ENCODE assay signal across 24 cellular contexts in genomic region chr1:178494569-178494971, GRCh38. TPM values are rescaled to one million over a fixed set of nuclear protein-coding genes. Genes with fewer than 3 reads are reported as not detected.
A peak's percentile ranks its signal among the peaks of the same experiment; 100 is the strongest.
DNase-seq lines count a peak whose midpoint lies in the region; ATAC-seq, FAIRE-seq and TF ChIP-seq lines count a peak whose summit lies in the region.
"Had no signal": no experiment of that assay in that cellular context is flagged by ENCODE, and none has a peak within 500 bp of the region (broad histone marks: within the 10 kb centered on the region; RNA-seq: fewer than 3 reads in every experiment).

No MANE protein-coding gene starts in this region.

- no peak overlapping the region for H3K4me3 Mint-ChIP-seq in natural killer cell treated with Interleukin-12 subunit alpha and Interleukin-12 subunit beta and Interleukin-15 and Interleukin-18, amount 100 ng/mL, for 72 hours
- H3K4me3 Mint-ChIP-seq in natural killer cell (no peak overlapping the region), endothelial cell (ENCODE audit: unreplicated experiment) (no peak overlapping the region), osteocyte (ENCODE audit: unreplicated experiment) (no peak overlapping the region)
- H3K4me3 Mint-ChIP-seq: CD4-positive, CD25-positive, alpha-beta regulatory T cell had no signal

- peak; percentile 29 for DNase-seq in natural killer cell treated with Interleukin-12 subunit alpha and Interleukin-12 subunit beta and Interleukin-15 and Interleukin-18, amount 100 ng/mL, for 72 hours (ENCODE audit: low spot score)
- DNase-seq in natural killer cell (no peak), endothelial cell (ENCODE audit: low spot score) (no peak), osteocyte (ENCODE audit: extremely low spot score, unreplicated experiment) (peak; percentile 51), DMS53 (lab: John Stamatoyannopoulos, UW) (no peak), DMS153 treated with DMSO at 0.1 percent for 48 hours (lab: John Stamatoyannopoulos, UW; ENCODE audit: unreplicated experiment) (no peak), H54 (ENCODE audit: insufficient read length, low spot score) (no peak)
- DNase-seq: BE2C; CD4-positive, CD25-positive, alpha-beta regulatory T cell; GM23248; HCEC 1CT; MV-4-11; NCI-H1694; NCI-H2081; NCI-H2171; NCI-H524 treated with DMSO at 0.1 percent for 48 hours; NCI-H82; SJCRH30 had no signal

- no peaks in the 10 kb centered on the region for H3K4me1 Mint-ChIP-seq in natural killer cell treated with Interleukin-12 subunit alpha and Interleukin-12 subunit beta and Interleukin-15 and Interleukin-18, amount 100 ng/mL, for 72 hours (ENCODE audit: low read depth in 2 of 2)
- no peaks in the 10 kb centered on the region for H3K4me1 Mint-ChIP-seq in natural killer cell
- peaks cover 7% of the 10 kb centered on the region for H3K4me1 Mint-ChIP-seq in endothelial cell (ENCODE audit: unreplicated experiment)
- H3K4me1 Mint-ChIP-seq in osteocyte (ENCODE audit: unreplicated experiment) = no peaks in the 10 kb centered on the region
- H3K4me1 Mint-ChIP-seq: CD4-positive, CD25-positive, alpha-beta regulatory T cell had no signal

- TF ChIP-seq POLR2A in H54 (IDR thresholded peaks at IDR 0.05; ENCODE audit: low read depth, low read length) = no peak

- H3K9me3 Mint-ChIP-seq in natural killer cell treated with Interleukin-12 subunit alpha and Interleukin-12 subunit beta and Interleukin-15 and Interleukin-18, amount 100 ng/mL, for 72 hours = no peaks in the 10 kb centered on the region
- H3K9me3 Mint-ChIP-seq in natural killer cell = no peaks in the 10 kb centered on the region
- no peaks in the 10 kb centered on the region for H3K9me3 Mint-ChIP-seq in endothelial cell (ENCODE audit: unreplicated experiment)
- H3K9me3 Mint-ChIP-seq in osteocyte (ENCODE audit: unreplicated experiment) = no peaks in the 10 kb centered on the region

- no peak for FAIRE-seq in H54 (lab: Jason Lieb, UNC)
- FAIRE-seq: GM12891, HTR-8/SVneo had no signal

- H3K27ac Mint-ChIP-seq in natural killer cell treated with Interleukin-12 subunit alpha and Interleukin-12 subunit beta and Interleukin-15 and Interleukin-18, amount 100 ng/mL, for 72 hours = no peak overlapping the region
- H3K27ac Mint-ChIP-seq in natural killer cell (no peak overlapping the region), endothelial cell (ENCODE audit: unreplicated experiment) (peak overlapping the region; percentile 64), osteocyte (ENCODE audit: unreplicated experiment) (no peak overlapping the region)
- H3K27ac Mint-ChIP-seq: CD4-positive, CD25-positive, alpha-beta regulatory T cell had no signal

- H3K27me3 Mint-ChIP-seq in natural killer cell treated with Interleukin-12 subunit alpha and Interleukin-12 subunit beta and Interleukin-15 and Interleukin-18, amount 100 ng/mL, for 72 hours = no peaks in the 10 kb centered on the region
- H3K27me3 Mint-ChIP-seq in natural killer cell (ENCODE audit: low read depth in 2 of 2) (no peaks in the 10 kb centered on the region), endothelial cell (ENCODE audit: unreplicated experiment) (peaks cover 13% of the 10 kb centered on the region), osteocyte (ENCODE audit: unreplicated experiment) (no peaks in the 10 kb centered on the region)
- H3K27me3 Mint-ChIP-seq: CD4-positive, CD25-positive, alpha-beta regulatory T cell had no signal

- ATAC-seq in natural killer cell treated with Interleukin-12 subunit alpha and Interleukin-12 subunit beta and Interleukin-15 and Interleukin-18, amount 100 ng/mL, for 72 hours = no peak
- no peak for ATAC-seq in natural killer cell
- ATAC-seq: Panc1 had no signal

- no peaks in the 10 kb centered on the region for H3K36me3 Mint-ChIP-seq in natural killer cell treated with Interleukin-12 subunit alpha and Interleukin-12 subunit beta and Interleukin-15 and Interleukin-18, amount 100 ng/mL, for 72 hours
- H3K36me3 Mint-ChIP-seq in natural killer cell = no peaks in the 10 kb centered on the region
- peaks cover 4% of the 10 kb centered on the region for H3K36me3 Mint-ChIP-seq in endothelial cell (ENCODE audit: low read depth, unreplicated experiment)
- H3K36me3 Mint-ChIP-seq in osteocyte (ENCODE audit: unreplicated experiment) = no peaks in the 10 kb centered on the region
- H3K36me3 Mint-ChIP-seq: CD4-positive, CD25-positive, alpha-beta regulatory T cell had no signal

- TF ChIP-seq CTCF in natural killer cell (IDR thresholded peaks at IDR 0.05) (no peak), endothelial cell (IDR thresholded peaks at IDR 0.05; ENCODE audit: unreplicated experiment) (no peak), osteocyte (IDR thresholded peaks at IDR 0.05) (no peak)

- intact Hi-C loops in natural killer cell (cut with micrococcal nuclease) = no loop called here

RNA-seq across cellular contexts. Expression of gene CLEC20A, which starts 2.2 kb away (rescaled TPM):
- not detected for total RNA-seq in natural killer cell treated with Interleukin-12 subunit alpha and Interleukin-12 subunit beta and Interleukin-15 and Interleukin-18, amount 100 ng/mL, for 72 hours
- total RNA-seq in natural killer cell (not detected), endothelial cell (ENCODE audit: unreplicated experiment) (not detected), osteocyte (not detected in 2 replicates)
- total RNA-seq: A673; CD4-positive, CD25-positive, alpha-beta regulatory T cell; G401; GM23248; M059J; SJCRH30 had no signal

RNA-seq across cellular contexts. Expression of gene TEX35, which starts 18.3 kb away (rescaled TPM):
- total RNA-seq in natural killer cell treated with Interleukin-12 subunit alpha and Interleukin-12 subunit beta and Interleukin-15 and Interleukin-18, amount 100 ng/mL, for 72 hours = not detected
- total RNA-seq in natural killer cell = not detected
- total RNA-seq in endothelial cell (ENCODE audit: unreplicated experiment) = not detected
- not detected in 2 replicates for total RNA-seq in osteocyte
- total RNA-seq: A673; CD4-positive, CD25-positive, alpha-beta regulatory T cell; G401; GM23248; M059J; SJCRH30 had no signal

Comparison
In these comparisons a context has a peak if more than half of its experiments do, and no peak if none do; other contexts are left out.
1. DNase-seq: peak in natural killer cell treated with Interleukin-12 subunit alpha and Interleukin-12 subunit beta and Interleukin-15 and Interleukin-18, amount 100 ng/mL, for 72 hours (single experiment) and osteocyte (single experiment); none in natural killer cell (single experiment), endothelial cell (single experiment), DMS53 (single experiment), DMS153 treated with DMSO at 0.1 percent for 48 hours (single experiment) and H54 (single experiment).